ENCODE assay signal across 8 cellular contexts in the genomic region with DNA sequence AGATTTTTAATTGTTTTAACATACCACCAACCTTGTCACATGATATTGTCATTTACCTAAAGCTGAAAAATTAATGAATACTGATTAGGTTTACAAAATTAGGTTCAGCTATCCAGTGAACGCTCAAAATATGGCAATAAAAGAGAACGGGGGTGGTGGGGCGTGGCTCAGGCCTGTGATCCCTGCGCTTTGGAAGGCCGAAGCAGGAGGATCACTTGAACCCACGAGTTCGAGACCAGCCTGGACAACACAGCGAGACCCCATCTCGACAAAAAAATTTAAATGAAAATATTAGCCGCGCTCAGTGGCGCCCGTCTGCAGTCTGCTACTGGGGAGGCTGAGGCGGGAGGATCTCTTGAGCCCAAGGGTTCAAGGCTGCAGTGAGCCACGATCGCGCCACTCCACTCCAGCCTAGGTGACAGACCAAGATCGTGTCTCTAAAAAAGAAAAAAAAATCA. TPM values are rescaled to one million over a fixed set of nuclear protein-coding genes. Genes with fewer than 3 reads are reported as not detected.
DNase-seq lines count a peak whose midpoint lies in the region; TF ChIP-seq lines count a peak whose summit lies in the region.

No MANE protein-coding gene starts in this region.

- H3K27me3 ChIP-seq in BJ (ENCODE audit: control insufficient read depth, insufficient read depth, low read length): no peaks in the 10 kb centered on the region

- H3K4me3 ChIP-seq in BJ (ENCODE audit: low read depth, low read length): peak overlapping the region; percentile 37
- peak overlapping the region; percentile 96 for H3K4me3 ChIP-seq in Jurkat, Clone E6-1 (ENCODE audit: low read length)
- peak overlapping the region; percentile 85 for H3K4me3 ChIP-seq in coronary artery

- CTCF ChIA-PET in BJ (lab: Yijun Ruan, JAX): interaction anchor here (0.6 to 5.3 kb wide), 12 partner anchors 10 to 558 kb away, joined by 3 to 48 read pairs (median 3); a partner anchor contains a TSS

- no peaks in the 10 kb centered on the region for H3K9me3 Mint-ChIP-seq in nephron

- H3K36me3 ChIP-seq in BJ (ENCODE audit: control insufficient read depth, insufficient read depth, low read length): peaks cover 1% of the 10 kb centered on the region; the same call in 1 of the 2 replicates

- peak overlapping the region in 1 of 2 donors; percentile 53 for H3K27ac ChIP-seq in coronary artery

- TF ChIP-seq CTCF in BJ (IDR thresholded peaks at IDR 0.05; ENCODE audit: insufficient read depth, low read depth, low read length) (no peak), coronary artery (IDR thresholded peaks at IDR 0.05) (no peak), nephron (IDR thresholded peaks at IDR 0.05; ENCODE audit: unreplicated experiment in 3 of 3) (peak in 1 of 3 experiments; percentile 39)

- peaks cover 31% of the 10 kb centered on the region for H3K36me3 Mint-ChIP-seq in nephron (ENCODE audit: low read depth)

- H3K27me3 Mint-ChIP-seq in nephron (ENCODE audit: low read depth): peaks cover 16% of the 10 kb centered on the region

- H3K4me3 Mint-ChIP-seq in nephron: peak overlapping the region; percentile 97 to 100 (median 98)

- DNase-seq in BJ (ENCODE audit: low read depth) (no peak), coronary artery (ENCODE audit: low spot score) (no peak), GDM1 (lab: John Stamatoyannopoulos, UW) (no peak), COR-L47 (lab: John Stamatoyannopoulos, UW) (no peak), NCI-H2196 treated with DMSO at 0.1 percent for 48 hours (lab: John Stamatoyannopoulos, UW; ENCODE audit: unreplicated experiment) (no peak)
- DNase-seq in Jurkat, Clone E6-1 (ENCODE audit: low read depth, low spot score): no peak
- DNase-seq in stimulated activated naive CD4-positive, alpha-beta T cell treated with Interleukin-2 at 50 U/mL for 16 hours (lab: John Stamatoyannopoulos, UW): no peak

- peaks cover 21% of the 10 kb centered on the region for H3K4me1 Mint-ChIP-seq in nephron

- peak overlapping the region; percentile 96 to 99 (median 97) for H3K27ac Mint-ChIP-seq in nephron

- POLR2A ChIA-PET in BJ (lab: Charles Lee): interaction anchor here (0.5 to 1.5 kb wide), 3 partner anchors 63 to 131 kb away, joined by 3 to 11 read pairs (median 4); a partner anchor contains a TSS

RNA-seq across cellular contexts. Expression of a gene that starts 0.5 kb away (rescaled TPM):
- polyA plus RNA-seq in BJ (2011; rRNA removed): 140 and 156 TPM in 2 replicates
- polyA minus RNA-seq in BJ (2011; rRNA and poly(A)+ RNA removed): 25.6 and 39.8 TPM in 2 replicates
- 129 TPM for polyA plus RNA-seq in Jurkat, Clone E6-1 (2012; ENCODE audit: insufficient read depth, insufficient read length)

RNA-seq across cellular contexts. Expression of a gene that starts 11.4 kb away (rescaled TPM):
- not detected in 2 replicates for polyA plus RNA-seq in BJ (2011; rRNA removed)
- not detected in 2 replicates for polyA minus RNA-seq in BJ (2011; rRNA and poly(A)+ RNA removed)
- not detected for polyA plus RNA-seq in Jurkat, Clone E6-1 (2012; ENCODE audit: insufficient read depth, insufficient read length)

RNA-seq across cellular contexts. Expression of a gene that starts 13.0 kb away (rescaled TPM):
- polyA plus RNA-seq in BJ (2011; rRNA removed): 50.9 and 72.1 TPM in 2 replicates
- 64.1 and 75.0 TPM in 2 replicates for polyA minus RNA-seq in BJ (2011; rRNA and poly(A)+ RNA removed)
- polyA plus RNA-seq in Jurkat, Clone E6-1 (2012; ENCODE audit: insufficient read depth, insufficient read length): 117 TPM

RNA-seq across cellular contexts. Expression of a gene that starts 41.2 kb away (rescaled TPM):
- not detected in 2 replicates for polyA plus RNA-seq in BJ (2011; rRNA removed)
- polyA minus RNA-seq in BJ (2011; rRNA and poly(A)+ RNA removed): not detected in 2 replicates
- 3.1 TPM for polyA plus RNA-seq in Jurkat, Clone E6-1 (2012; ENCODE audit: insufficient read depth, insufficient read length)

Comparison
In these comparisons a context has a peak if more than half of its experiments do, and no peak if none do; other contexts are left out.
1. H3K4me3 ChIP-seq: peak in every context shown above with its lines; median percentile 96 in Jurkat, Clone E6-1; 85 in coronary artery; 37 in BJ.